Comparison of ENCODE assay signal across 8 cellular contexts in genomic region chr20:46642944-46643343, GRCh38. TPM values are rescaled to one million over a fixed set of nuclear protein-coding genes. Genes with fewer than 3 reads are reported as not detected.
"Had no signal": no experiment of that assay in that cellular context is flagged by ENCODE, and none has a peak within 500 bp of the region (broad histone marks: within the 10 kb centered on the region; RNA-seq: fewer than 3 reads in every experiment).

No MANE protein-coding gene starts in this region.

- H3K4me3 ChIP-seq: GM23338 had no signal

- H3K4me1 Mint-ChIP-seq: IgD-negative memory B cell had no signal

- FAIRE-seq: H1, H54 had no signal

- H3K4me3 Mint-ChIP-seq: GM23338, H9, IgD-negative memory B cell had no signal

- DNase-seq: H9, HCEC 1CT, KG1 had no signal

- H3K9me3 Mint-ChIP-seq: GM23338, H9 had no signal

- H2AFZ ChIP-seq: GM23338 had no signal

- ATAC-seq: GM23338 had no signal

- H3K27ac Mint-ChIP-seq: GM23338, IgD-negative memory B cell had no signal

- H3K4me2 ChIP-seq: GM23338 had no signal

RNA-seq across cellular contexts. Expression of gene SLC13A3, which starts 8.3 kb away (rescaled TPM):
- total RNA-seq: HT-29 had no signal
- polyA plus RNA-seq: IgD-negative memory B cell had no signal
